In the genomic region with DNA sequence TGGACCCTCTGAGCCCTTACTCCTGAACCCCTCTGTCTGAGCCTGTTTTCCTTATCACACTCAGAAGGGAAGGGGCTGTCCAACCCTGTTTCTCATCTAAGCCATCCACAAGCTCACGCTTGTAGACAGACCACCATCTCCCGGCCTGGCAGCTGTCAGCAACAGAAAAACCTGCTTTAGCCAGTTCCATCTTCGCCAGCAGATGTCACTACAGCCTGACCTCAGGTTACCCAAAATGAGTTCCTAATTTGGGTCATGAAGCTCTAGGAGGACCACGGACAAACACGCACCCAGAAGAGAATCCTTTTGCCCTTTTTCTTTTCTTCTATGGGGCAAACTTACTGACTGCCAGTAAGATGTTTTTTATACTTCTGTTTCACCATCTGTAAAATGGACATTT, we compare ENCODE assay signal across 8 cellular contexts.
DNase-seq lines count a peak whose midpoint lies in the region; ATAC-seq and TF ChIP-seq lines count a peak whose summit lies in the region.

No MANE protein-coding gene starts in this region.

- H3K4me2 ChIP-seq in GM23338: peak overlapping the region; percentile 52

- H3K27ac ChIP-seq in GM23338 (ENCODE audit: low read depth) (no peak overlapping the region), VCaP (no peak overlapping the region), right cardiac atrium (ENCODE audit: low read length) (no peak overlapping the region)

- no peaks in the 10 kb centered on the region for H3K36me3 Mint-ChIP-seq in GM23338 (ENCODE audit: low read depth)

- H3K27me3 Mint-ChIP-seq in GM23338 (ENCODE audit: insufficient read depth, low read depth, poor library complexity): peaks cover 8% of the 10 kb centered on the region

- H4K20me1 ChIP-seq in GM23338 (replicated peaks; ENCODE audit: insufficient read depth): no peaks in the 10 kb centered on the region

- H3K4me1 ChIP-seq in GM23338 (ENCODE audit: insufficient read depth) (peaks cover 20% of the 10 kb centered on the region), right cardiac atrium (ENCODE audit: control insufficient read depth, insufficient read depth, low read length) (no peaks in the 10 kb centered on the region)

- H3K4me1 Mint-ChIP-seq in GM23338: peaks cover 36% of the 10 kb centered on the region

- no peak overlapping the region for H3K4me3 ChIP-seq in BJ (ENCODE audit: low read depth, low read length)
- H3K4me3 ChIP-seq in GM23338: 0 out of 2 replicates have a peak overlapping the region, but pooled peaks have one; percentile 42
- no peak overlapping the region for H3K4me3 ChIP-seq in right cardiac atrium (ENCODE audit: low read length)

- H2AFZ ChIP-seq in GM23338: no peak overlapping the region

- H3K79me2 ChIP-seq in GM23338 (replicated peaks; ENCODE audit: insufficient read depth): no peaks in the 10 kb centered on the region

- H3K9me3 Mint-ChIP-seq in GM23338: peaks cover 3% of the 10 kb centered on the region; the same call in 1 of the 3 replicates

- peak; percentile 32 for ATAC-seq in GM23338
- ATAC-seq in right cardiac atrium: peak; percentile 36 to 37
- ATAC-seq in GM18868 (IDR thresholded peaks at IDR 0.05; ENCODE audit: unreplicated experiment): no peak
- ATAC-seq in HG02798 (IDR thresholded peaks at IDR 0.05; ENCODE audit: poor library complexity, unreplicated experiment): no peak
- ATAC-seq in GM21381 (IDR thresholded peaks at IDR 0.05; ENCODE audit: unreplicated experiment): no peak

- no peak for DNase-seq in BJ (ENCODE audit: low read depth)
- peak; percentile 42 for DNase-seq in GM23338 (ENCODE audit: low spot score)
- peak in 1 of 3 donors; percentile 56 for DNase-seq in right cardiac atrium
- no peak for DNase-seq in NCI-H510A treated with DMSO at 0.1 percent for 48 hours (lab: John Stamatoyannopoulos, UW)

- 67% methylated on average over 5 of the region's 5 CpGs for WGBS in right cardiac atrium

- no peak overlapping the region for H3K4me3 Mint-ChIP-seq in GM23338

- H3K36me3 ChIP-seq in BJ (ENCODE audit: control insufficient read depth, insufficient read depth, low read length) (no peaks in the 10 kb centered on the region), GM23338 (ENCODE audit: insufficient read depth) (no peaks in the 10 kb centered on the region)

- H3F3A ChIP-seq in GM23338 (replicated peaks; ENCODE audit: low read depth): 0 out of 2 replicates have a peak, but pooled peaks cover 11% of the 10 kb centered on the region

- intact Hi-C loops in right cardiac atrium (cut with DNase I): no loop called here

- no peaks in the 10 kb centered on the region for H3K27me3 ChIP-seq in BJ (ENCODE audit: control insufficient read depth, insufficient read depth, low read length)
- no peaks in the 10 kb centered on the region for H3K27me3 ChIP-seq in GM23338 (ENCODE audit: insufficient read depth)
- H3K27me3 ChIP-seq in right cardiac atrium (ENCODE audit: control insufficient read depth, insufficient read depth): no peaks in the 10 kb centered on the region

- CTCF ChIA-PET in BJ (lab: Yijun Ruan, JAX): interaction anchor here (0.8 to 2.1 kb wide), 2 partner anchors 10 to 452 kb away, joined by 3 to 6 read pairs; no protein-coding TSS in a partner anchor

- peak; percentile 42 for TF ChIP-seq CTCF in BJ (IDR thresholded peaks at IDR 0.05; ENCODE audit: insufficient read depth, low read depth, low read length)
- peak; percentile 53 to 73; a peak in 3 of 4 replicates for TF ChIP-seq CTCF in GM23338 (conservative IDR thresholded peaks at IDR 0.05; ENCODE audit: low read depth in 2 of 2)
- peak; percentile 74 for TF ChIP-seq CTCF in VCaP (conservative IDR thresholded peaks at IDR 0.05)

- no peak overlapping the region for H3K27ac Mint-ChIP-seq in GM23338

- no peaks in the 10 kb centered on the region for H3K9me3 ChIP-seq in right cardiac atrium (ENCODE audit: control insufficient read depth, low read length)

- H3K9me2 ChIP-seq in GM23338 (ENCODE audit: insufficient read depth): no peaks in the 10 kb centered on the region

- POLR2A ChIA-PET in BJ (lab: Charles Lee): no interaction called here

TF ChIP-seq in GM23338, 12 proteins besides CTCF, POLR2A, EP300 and RAD21:
- TF ChIP-seq, protein P1, sequence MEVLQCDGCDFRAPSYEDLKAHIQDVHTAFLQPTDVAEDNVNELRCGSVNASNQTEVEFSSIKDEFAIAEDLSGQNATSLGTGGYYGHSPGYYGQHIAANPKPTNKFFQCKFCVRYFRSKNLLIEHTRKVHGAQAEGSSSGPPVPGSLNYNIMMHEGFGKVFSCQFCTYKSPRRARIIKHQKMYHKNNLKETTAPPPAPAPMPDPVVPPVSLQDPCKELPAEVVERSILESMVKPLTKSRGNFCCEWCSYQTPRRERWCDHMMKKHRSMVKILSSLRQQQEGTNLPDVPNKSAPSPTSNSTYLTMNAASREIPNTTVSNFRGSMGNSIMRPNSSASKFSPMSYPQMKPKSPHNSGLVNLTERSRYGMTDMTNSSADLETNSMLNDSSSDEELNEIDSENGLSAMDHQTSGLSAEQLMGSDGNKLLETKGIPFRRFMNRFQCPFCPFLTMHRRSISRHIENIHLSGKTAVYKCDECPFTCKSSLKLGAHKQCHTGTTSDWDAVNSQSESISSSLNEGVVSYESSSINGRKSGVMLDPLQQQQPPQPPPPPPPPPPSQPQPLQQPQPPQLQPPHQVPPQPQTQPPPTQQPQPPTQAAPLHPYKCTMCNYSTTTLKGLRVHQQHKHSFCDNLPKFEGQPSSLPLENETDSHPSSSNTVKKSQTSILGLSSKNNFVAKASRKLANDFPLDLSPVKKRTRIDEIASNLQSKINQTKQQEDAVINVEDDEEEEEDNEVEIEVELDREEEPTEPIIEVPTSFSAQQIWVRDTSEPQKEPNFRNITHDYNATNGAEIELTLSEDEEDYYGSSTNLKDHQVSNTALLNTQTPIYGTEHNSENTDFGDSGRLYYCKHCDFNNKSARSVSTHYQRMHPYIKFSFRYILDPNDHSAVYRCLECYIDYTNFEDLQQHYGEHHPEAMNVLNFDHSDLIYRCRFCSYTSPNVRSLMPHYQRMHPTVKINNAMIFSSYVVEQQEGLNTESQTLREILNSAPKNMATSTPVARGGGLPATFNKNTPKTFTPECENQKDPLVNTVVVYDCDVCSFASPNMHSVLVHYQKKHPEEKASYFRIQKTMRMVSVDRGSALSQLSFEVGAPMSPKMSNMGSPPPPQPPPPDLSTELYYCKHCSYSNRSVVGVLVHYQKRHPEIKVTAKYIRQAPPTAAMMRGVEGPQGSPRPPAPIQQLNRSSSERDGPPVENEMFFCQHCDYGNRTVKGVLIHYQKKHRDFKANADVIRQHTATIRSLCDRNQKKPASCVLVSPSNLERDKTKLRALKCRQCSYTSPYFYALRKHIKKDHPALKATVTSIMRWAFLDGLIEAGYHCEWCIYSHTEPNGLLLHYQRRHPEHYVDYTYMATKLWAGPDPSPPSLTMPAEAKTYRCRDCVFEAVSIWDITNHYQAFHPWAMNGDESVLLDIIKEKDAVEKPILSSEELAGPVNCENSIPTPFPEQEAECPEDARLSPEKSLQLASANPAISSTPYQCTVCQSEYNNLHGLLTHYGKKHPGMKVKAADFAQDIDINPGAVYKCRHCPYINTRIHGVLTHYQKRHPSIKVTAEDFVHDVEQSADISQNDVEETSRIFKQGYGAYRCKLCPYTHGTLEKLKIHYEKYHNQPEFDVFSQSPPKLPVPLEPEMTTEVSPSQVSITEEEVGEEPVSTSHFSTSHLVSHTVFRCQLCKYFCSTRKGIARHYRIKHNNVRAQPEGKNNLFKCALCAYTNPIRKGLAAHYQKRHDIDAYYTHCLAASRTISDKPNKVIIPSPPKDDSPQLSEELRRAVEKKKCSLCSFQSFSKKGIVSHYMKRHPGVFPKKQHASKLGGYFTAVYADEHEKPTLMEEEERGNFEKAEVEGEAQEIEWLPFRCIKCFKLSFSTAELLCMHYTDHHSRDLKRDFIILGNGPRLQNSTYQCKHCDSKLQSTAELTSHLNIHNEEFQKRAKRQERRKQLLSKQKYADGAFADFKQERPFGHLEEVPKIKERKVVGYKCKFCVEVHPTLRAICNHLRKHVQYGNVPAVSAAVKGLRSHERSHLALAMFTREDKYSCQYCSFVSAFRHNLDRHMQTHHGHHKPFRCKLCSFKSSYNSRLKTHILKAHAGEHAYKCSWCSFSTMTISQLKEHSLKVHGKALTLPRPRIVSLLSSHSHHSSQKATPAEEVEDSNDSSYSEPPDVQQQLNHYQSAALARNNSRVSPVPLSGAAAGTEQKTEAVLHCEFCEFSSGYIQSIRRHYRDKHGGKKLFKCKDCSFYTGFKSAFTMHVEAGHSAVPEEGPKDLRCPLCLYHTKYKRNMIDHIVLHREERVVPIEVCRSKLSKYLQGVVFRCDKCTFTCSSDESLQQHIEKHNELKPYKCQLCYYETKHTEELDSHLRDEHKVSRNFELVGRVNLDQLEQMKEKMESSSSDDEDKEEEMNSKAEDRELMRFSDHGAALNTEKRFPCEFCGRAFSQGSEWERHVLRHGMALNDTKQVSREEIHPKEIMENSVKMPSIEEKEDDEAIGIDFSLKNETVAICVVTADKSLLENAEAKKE (CRISPR knock-in tag; IDR thresholded peaks at IDR 0.05): no peak
TF ChIP-seq in GM23338: peak in this region for 0.

Comparison
In these comparisons a context has a peak if more than half of its experiments do, and no peak if none do; other contexts are left out.
1. ATAC-seq: peak in GM23338 (single experiment) and right cardiac atrium (2 of 2); none in GM18868 (single experiment), HG02798 (single experiment) and GM21381 (single experiment).
2. Peak in every context shown above with its lines, with median percentiles within 50 percentile points of each other: CTCF ChIP-seq.